8 cellular contexts compared by ENCODE assay signal in the genomic region with DNA sequence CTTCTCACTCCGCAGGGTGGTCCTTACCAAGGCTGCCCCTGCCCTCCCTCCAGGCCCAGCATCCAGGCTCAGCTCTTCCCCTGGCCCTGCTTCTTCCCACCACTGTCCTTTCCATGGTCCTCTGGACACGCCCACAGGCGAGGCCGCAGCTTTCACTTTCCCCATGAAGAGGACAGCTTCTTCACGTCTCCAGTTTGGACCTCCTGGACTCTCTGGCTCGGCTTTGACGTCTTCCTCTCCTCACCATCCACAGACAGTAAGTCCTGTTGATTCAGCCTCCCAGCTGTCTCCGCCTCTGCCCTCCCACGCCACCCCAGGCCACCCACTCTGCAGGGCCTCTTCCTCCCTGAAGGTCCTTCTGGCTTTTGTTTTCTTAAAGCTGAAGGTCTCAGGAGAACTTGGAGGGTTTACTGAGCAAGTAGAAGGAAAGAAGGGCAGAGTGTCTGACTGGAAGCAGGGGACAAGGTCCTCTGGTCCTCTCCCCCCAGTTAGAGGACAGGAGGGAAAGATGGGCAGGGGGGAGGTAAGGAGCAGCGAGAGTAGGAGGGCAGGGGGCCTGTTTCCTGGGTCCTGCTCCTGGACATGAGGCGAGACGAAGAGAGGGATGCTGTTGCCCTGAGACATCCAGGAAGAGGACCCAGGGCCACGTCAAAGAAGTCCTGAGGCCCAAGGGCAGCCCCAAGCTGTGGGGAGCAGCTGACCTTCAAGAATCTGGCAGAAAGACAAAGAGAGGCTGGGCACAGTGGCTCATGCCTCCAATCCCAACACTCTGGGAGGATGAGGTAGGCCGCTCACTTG. TPM values are rescaled to one million over a fixed set of nuclear protein-coding genes. Genes with fewer than 3 reads are reported as not detected.
A peak's percentile ranks its signal among the peaks of the same experiment; 100 is the strongest.
DNase-seq lines count a peak whose midpoint lies in the region; ATAC-seq and TF ChIP-seq lines count a peak whose summit lies in the region.

No MANE protein-coding gene starts in this region.

- H3K4me3 ChIP-seq in PC-9: no peak overlapping the region

- H3K4me1 Mint-ChIP-seq in progenitor cell of endocrine pancreas (ENCODE audit: low read depth): no peaks in the 10 kb centered on the region

- H3K9me2 ChIP-seq in PC-9 (ENCODE audit: insufficient read depth): no peaks in the 10 kb centered on the region

- peaks cover 4% of the 10 kb centered on the region; the same call in 1 of the 2 replicates for H3K27me3 ChIP-seq in PC-9 (ENCODE audit: insufficient read depth, low read depth)

- CTCF ChIA-PET in PC-9 (lab: Charles Lee): no interaction called here

- TF ChIP-seq CTCF in PC-9 (conservative IDR thresholded peaks at IDR 0.05) (no peak), progenitor cell of endocrine pancreas (IDR thresholded peaks at IDR 0.05; ENCODE audit: unreplicated experiment) (no peak)

- H3K27me3 Mint-ChIP-seq in progenitor cell of endocrine pancreas: no peaks in the 10 kb centered on the region

- no peak overlapping the region for H3K4me3 Mint-ChIP-seq in progenitor cell of endocrine pancreas (ENCODE audit: low read depth)

- H3K27ac Mint-ChIP-seq in progenitor cell of endocrine pancreas: peak overlapping the region; percentile 19

- H2AFZ ChIP-seq in PC-9: no peak overlapping the region

- no peaks in the 10 kb centered on the region; the same call in 1 of the 2 replicates for H3K9me3 ChIP-seq in PC-9 (ENCODE audit: insufficient read depth, low read depth)

- H3K36me3 Mint-ChIP-seq in progenitor cell of endocrine pancreas (ENCODE audit: insufficient read depth): peaks cover 2% of the 10 kb centered on the region

- ATAC-seq in GM19035 (IDR thresholded peaks at IDR 0.05; ENCODE audit: unreplicated experiment) (no peak), HG03025 (IDR thresholded peaks at IDR 0.05; ENCODE audit: low FRiP score, unreplicated experiment) (no peak)

- POLR2A ChIA-PET in PC-9 (lab: Charles Lee; ENCODE audit: unreplicated experiment): interaction anchor here (0.6 kb wide), 1 partner anchor 13 kb away, joined by 3 read pairs; no protein-coding TSS in a partner anchor

- peaks cover 12% of the 10 kb centered on the region for H3K9me3 Mint-ChIP-seq in progenitor cell of endocrine pancreas (ENCODE audit: low read depth)

- DNase-seq in ELR (ENCODE audit: low read depth): peak; percentile 34
- DNase-seq in PC-9: no peak
- peak; percentile 32 for DNase-seq in foreskin melanocyte
- DNase-seq in progenitor cell of endocrine pancreas (ENCODE audit: low spot score, unreplicated experiment): no peak
- DNase-seq in kidney glomerular epithelial cell (lab: John Stamatoyannopoulos, UW): no peak
- no peak for DNase-seq in NCI-H748 treated with DMSO at 0.1 percent for 48 hours (lab: John Stamatoyannopoulos, UW)

- no peaks in the 10 kb centered on the region for H3K4me1 ChIP-seq in PC-9 (replicated peaks; ENCODE audit: insufficient read depth)

- intact Hi-C loops in PC-9 (cut with micrococcal nuclease; ENCODE audit: unreplicated experiment): loop anchor here (5.0 to 10.0 kb wide), 2 partner anchors 38 to 330 kb away; no protein-coding TSS in a partner anchor

- no peaks in the 10 kb centered on the region for H3F3A ChIP-seq in PC-9 (ENCODE audit: insufficient read depth, low read depth)

- H3K27ac ChIP-seq in PC-9: no peak overlapping the region

- H4K20me1 ChIP-seq in PC-9 (ENCODE audit: insufficient read depth): no peaks in the 10 kb centered on the region

- no peaks in the 10 kb centered on the region for H3K36me3 ChIP-seq in PC-9 (ENCODE audit: low read depth)

- no peaks in the 10 kb centered on the region for H3K79me2 ChIP-seq in PC-9 (ENCODE audit: low read depth)

- H3K4me2 ChIP-seq in PC-9: 0 out of 2 replicates have a peak overlapping the region, but pooled peaks have one; percentile 23

- no TSS peak for BruUV-seq in PC-9 (replicated peaks; lab: Mats Ljungman, UMichigan)

RNA-seq across cellular contexts. Expression of gene NMUR1, which starts 24.7 kb away (rescaled TPM):
- total RNA-seq in PC-9 (2021) (not detected in 2 replicates), progenitor cell of endocrine pancreas (not detected in 2 replicates)

RNA-seq across cellular contexts. Expression of gene TEX44, which starts 37.7 kb away (rescaled TPM):
- total RNA-seq in PC-9 (2021) (not detected in 2 replicates), progenitor cell of endocrine pancreas (not detected in 2 replicates)

Comparison
In these comparisons a context has a peak if more than half of its experiments do, and no peak if none do; other contexts are left out.
1. DNase-seq: peak in ELR (single experiment) and foreskin melanocyte (single experiment); none in PC-9 (0 of 2), progenitor cell of endocrine pancreas (single experiment), kidney glomerular epithelial cell (single experiment) and NCI-H748 treated with DMSO at 0.1 percent for 48 hours (single experiment).